ENCODE assay signal across 9 cellular contexts in the genomic region with DNA sequence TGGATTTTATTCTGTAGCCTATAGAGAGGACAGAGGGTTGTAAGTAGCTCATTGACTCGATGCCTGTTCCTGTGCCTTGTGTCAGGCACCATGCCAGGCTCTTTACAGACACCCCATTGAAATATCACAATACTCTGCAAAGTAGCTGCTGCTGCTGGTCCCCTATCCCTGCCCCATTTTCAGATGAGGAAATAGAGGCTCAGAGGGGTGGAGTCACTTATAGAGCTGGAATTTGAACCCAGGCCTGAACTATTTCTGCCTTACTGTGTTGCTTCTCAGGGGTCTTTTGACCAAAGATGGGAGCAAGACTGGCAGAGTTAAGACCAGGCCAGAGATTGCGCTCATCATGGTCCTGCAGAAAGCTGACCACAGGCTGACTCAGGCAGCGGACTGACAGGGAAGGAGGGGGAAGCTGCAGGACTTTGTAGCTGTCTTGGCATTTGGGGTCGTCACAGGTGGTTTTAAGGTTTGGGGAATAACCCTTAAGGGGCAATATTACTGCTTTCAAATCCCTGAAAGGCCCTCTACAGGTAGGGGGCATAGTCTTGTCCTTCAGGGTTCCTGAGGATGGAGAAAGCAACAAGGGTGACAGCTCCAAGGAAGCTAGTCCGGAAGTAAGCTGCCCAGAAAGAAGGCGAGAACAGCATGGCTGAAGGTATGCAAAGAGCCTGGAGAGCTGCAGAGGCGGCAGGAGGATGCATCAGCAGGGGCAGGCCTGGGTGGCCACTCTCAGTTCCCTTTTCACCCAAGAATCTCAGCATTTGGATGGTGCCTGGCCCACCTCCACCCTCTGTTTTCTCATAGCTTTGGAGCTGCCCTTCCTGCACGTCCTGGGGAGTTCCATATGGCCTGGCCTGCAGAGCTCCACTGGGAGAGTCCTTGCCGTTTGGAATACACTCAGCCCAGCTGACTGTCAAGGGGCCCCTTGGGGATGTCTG. TPM values are rescaled to one million over a fixed set of nuclear protein-coding genes. Genes with fewer than 3 reads are reported as not detected.
DNase-seq lines count a peak whose midpoint lies in the region; ATAC-seq, FAIRE-seq and TF ChIP-seq lines count a peak whose summit lies in the region.
"Had no signal": no experiment of that assay in that cellular context is flagged by ENCODE, and none has a peak within 500 bp of the region (broad histone marks: within the 10 kb centered on the region; RNA-seq: fewer than 3 reads in every experiment).

No MANE protein-coding gene starts in this region.

- H3K27me3 ChIP-seq in H1 (replicated peaks in 1 of 4; ENCODE audit: control insufficient read depth in 3 of 4, extremely low read depth in 1 of 4, insufficient read depth in 3 of 4, low read length in 3 of 4) (no peaks in the 10 kb centered on the region), psoas muscle (ENCODE audit: insufficient read depth in 3 of 3, low read length in 2 of 3) (no peaks in the 10 kb centered on the region)

- H3K4me3 ChIP-seq in H1 (ENCODE audit: extremely low read depth in 1 of 4, insufficient read depth in 2 of 4, low read depth in 3 of 4, low read length in 4 of 4): no peak overlapping the region
- peak overlapping the region; percentile 37 for H3K4me3 ChIP-seq in psoas muscle

- peaks cover 10 to 27% of the 10 kb centered on the region in 2 experiments for H4K20me1 ChIP-seq in H1 (replicated peaks in 1 of 2; ENCODE audit: control insufficient read depth in 1 of 2, insufficient read depth in 2 of 2, low read length in 2 of 2)

- H3K36me3 Mint-ChIP-seq in activated T-cell treated with anti-CD3 and anti-CD28 coated beads, Interleukin-2, amount 50 U/mL, for 72 hours (ENCODE audit: insufficient read depth in 2 of 2): peaks cover 0 to 1% of the 10 kb centered on the region in 2 donors

- no peak overlapping the region; the same call in 1 of the 2 replicates for H2BK12ac ChIP-seq in H1 (ENCODE audit: low read depth, low read length)

- TF ChIP-seq CTCF in GM10248 (IDR thresholded peaks at IDR 0.05; ENCODE audit: control extremely low read depth, extremely low read depth, low read depth, missing control alignments) (no peak), H1 (IDR thresholded peaks at IDR 0.05; ENCODE audit: control extremely low read depth in 1 of 3, insufficient read depth in 1 of 3, low read depth in 1 of 3, low read length in 3 of 3) (peak in 1 of 3 experiments; percentile 11; a peak in 2 of 4 replicates), psoas muscle (IDR thresholded peaks at IDR 0.05) (no peak)

- no peak overlapping the region for H3K4me3 Mint-ChIP-seq in activated T-cell treated with anti-CD3 and anti-CD28 coated beads, Interleukin-2, amount 50 U/mL, for 72 hours

- H3K36me3 ChIP-seq in H1 (ENCODE audit: control insufficient read depth in 2 of 4, insufficient read depth in 4 of 4, low read length in 3 of 4) (peaks cover 0 to 4% (median 0%) of the 10 kb centered on the region in 4 experiments; a peak in 1 of 8 replicates), psoas muscle (ENCODE audit: insufficient read depth in 1 of 2, low read depth in 1 of 2) (peaks cover 0 to 13% of the 10 kb centered on the region in 2 donors)

- peak overlapping the region; percentile 43; the same call in 1 of the 2 replicates for H2BK20ac ChIP-seq in H1 (ENCODE audit: low read length)

- H4K8ac ChIP-seq in H1 (ENCODE audit: extremely low read depth, insufficient read depth, low read length): no peak overlapping the region

- H3K9ac ChIP-seq in H1 (replicated peaks in 1 of 4; ENCODE audit: extremely low read depth in 1 of 4, low read depth in 3 of 4, low read length in 3 of 4): no peak overlapping the region

- H3K27ac ChIP-seq in H1 (ENCODE audit: low read depth, low read length) (no peak overlapping the region), psoas muscle (peak overlapping the region; percentile 93)

- TF ChIP-seq POLR2A in H1 (IDR thresholded peaks at IDR 0.05; ENCODE audit: control extremely low read depth in 1 of 2, low read depth in 2 of 2, low read length in 2 of 2): no peak

- H3K23ac ChIP-seq in H1 (ENCODE audit: insufficient read length): no peak overlapping the region

- H4K5ac ChIP-seq in H1 (ENCODE audit: insufficient read length, low read depth, low read length): no peak overlapping the region

- no peaks in the 10 kb centered on the region for H3K9me3 ChIP-seq in H1 (ENCODE audit: insufficient read depth in 2 of 2, low read depth in 1 of 2, low read length in 1 of 2)
- no peaks in the 10 kb centered on the region for H3K9me3 ChIP-seq in psoas muscle

- no peak overlapping the region for H3K27ac Mint-ChIP-seq in activated T-cell treated with anti-CD3 and anti-CD28 coated beads, Interleukin-2, amount 50 U/mL, for 72 hours

- no peak overlapping the region for H2AK5ac ChIP-seq in H1 (ENCODE audit: low read depth, low read length)

- 62% methylated on average over 9 of the region's 9 CpGs; no CpG with 5 or more reads in 1 of the 2 experiments for WGBS in H1 (ENCODE audit: extremely low coverage in 1 of 2, insufficient coverage in 1 of 2, insufficient read length in 1 of 2, insufficient replicate concordance in 2 of 2, low coverage in 1 of 2, low lambda C conversion rate in 2 of 2, missing lambda C conversion rate in 1 of 2), 2 experiments
- 53 to 61% (median 54%) methylated on average over 9 of the region's 9 CpGs for WGBS in psoas muscle, 3 donors

- no peak overlapping the region for H2BK5ac ChIP-seq in H1 (ENCODE audit: low read depth, low read length)

- peaks cover 21 to 46% (median 38%) of the 10 kb centered on the region in 4 experiments for H3K4me1 ChIP-seq in H1 (replicated peaks in 1 of 4; ENCODE audit: control insufficient read depth in 3 of 4, insufficient read depth in 4 of 4, low read length in 3 of 4)
- H3K4me1 ChIP-seq in psoas muscle: peaks cover 68% of the 10 kb centered on the region

- H3K79me2 ChIP-seq in H1 (ENCODE audit: control insufficient read depth in 1 of 2, insufficient read depth in 2 of 2, low read length in 2 of 2): peaks cover 24 to 72% of the 10 kb centered on the region in 2 experiments

- peak; percentile 86 for DNase-seq in GM10248 (ENCODE audit: extremely low spot score)
- DNase-seq in LHCN-M2 (ENCODE audit: low read depth): peak; percentile 52
- no peak for DNase-seq in H1 (ENCODE audit: low read depth in 1 of 2, low spot score in 2 of 2)
- no peak for DNase-seq in psoas muscle
- DNase-seq in activated T-cell treated with anti-CD3 and anti-CD28 coated beads, Interleukin-2, amount 50 U/mL, for 72 hours: no peak
- no peak for DNase-seq in RCC 7860 (ENCODE audit: low spot score)
- DNase-seq in NCI-H146 (lab: John Stamatoyannopoulos, UW): no peak

- peak overlapping the region; percentile 13 to 58; a peak in 1 of 4 replicates for H3K4me2 ChIP-seq in H1 (ENCODE audit: insufficient read depth in 1 of 2, low read depth in 2 of 2, low read length in 2 of 2)

- no peak for FAIRE-seq in H1 (lab: Jason Lieb, UNC)
- no peak for FAIRE-seq in RCC 7860 (lab: Jason Lieb, UNC)
- FAIRE-seq: frontal cortex had no signal

- H3K27me3 Mint-ChIP-seq in activated T-cell treated with anti-CD3 and anti-CD28 coated beads, Interleukin-2, amount 50 U/mL, for 72 hours (ENCODE audit: low read depth): peaks cover 11% of the 10 kb centered on the region

- no peak overlapping the region for H3K4ac ChIP-seq in H1 (replicated peaks; ENCODE audit: insufficient read length, low read depth, low read length)

- H2BK120ac ChIP-seq in H1 (replicated peaks; ENCODE audit: low read depth, low read length): no peak overlapping the region

- TF ChIP-seq EP300 in H1 (IDR thresholded peaks at IDR 0.05; ENCODE audit: borderline replicate concordance in 1 of 2, low read depth in 2 of 2, low read length in 2 of 2): no peak

- no peaks in the 10 kb centered on the region for H3K9me3 Mint-ChIP-seq in activated T-cell treated with anti-CD3 and anti-CD28 coated beads, Interleukin-2, amount 50 U/mL, for 72 hours

- peaks cover 8% of the 10 kb centered on the region for H3K4me1 Mint-ChIP-seq in activated T-cell treated with anti-CD3 and anti-CD28 coated beads, Interleukin-2, amount 50 U/mL, for 72 hours (ENCODE audit: low read depth)

- H3K18ac ChIP-seq in H1 (ENCODE audit: extremely low read depth, low read length): no peak overlapping the region

- no peak overlapping the region for H4K91ac ChIP-seq in H1 (replicated peaks; ENCODE audit: insufficient read length, low read length)

- ATAC-seq in GM21723 (IDR thresholded peaks at IDR 0.05; ENCODE audit: unreplicated experiment) (peak; percentile 81), psoas muscle (no peak)
- ATAC-seq in activated T-cell treated with anti-CD3 and anti-CD28 coated beads, Interleukin-2, amount 50 U/mL, for 72 hours (replicated peaks in 1 of 2): no peak

- no peak overlapping the region for H2BK15ac ChIP-seq in H1 (ENCODE audit: low read length)

- POLR2A ChIA-PET in GM10248 (lab: Yijun Ruan, JAX) (interaction anchor here (0.9 to 1.6 kb wide), 4 partner anchors 9 to 79 kb away, joined by 4 to 8 read pairs (median 5); a partner anchor contains a TSS), H1 (lab: Charles Lee; ENCODE audit: partially characterized antibody) (interaction anchor here (0.8 to 12.0 kb wide), 10 partner anchors 9 to 67 kb away, joined by 3 to 122 read pairs (median 7); a partner anchor contains a TSS)

- H3K56ac ChIP-seq in H1 (replicated peaks; ENCODE audit: insufficient read length, low read depth, low read length): no peak overlapping the region

- peaks cover 30% of the 10 kb centered on the region for H3K79me1 ChIP-seq in H1 (ENCODE audit: low read depth, low read length)

- TF ChIP-seq RAD21 in H1 (IDR thresholded peaks at IDR 0.05 in 1 of 2, conservative IDR thresholded peaks at IDR 0.05 in 1 of 2; ENCODE audit: low read depth in 2 of 2, low read length in 2 of 2): no peak; a peak in 1 of 4 replicates

- no peak overlapping the region for H2AFZ ChIP-seq in H1 (ENCODE audit: low read length)

- CTCF ChIA-PET in GM10248 (lab: Yijun Ruan, JAX) (interaction anchor here (0.7 to 6.5 kb wide), 16 partner anchors 10 to 72 kb away, joined by 3 to 45 read pairs (median 5); a partner anchor contains a TSS), H1 (lab: Charles Lee; ENCODE audit: partially characterized antibody) (interaction anchor here (0.5 to 32.0 kb wide), 16 partner anchors 3 to 175 kb away, joined by 3 to 571 read pairs (median 4); a partner anchor contains a TSS)

- intact Hi-C loops in psoas muscle (cut with DNase I): loop anchor here (5.0 kb wide), 3 partner anchors 33 to 48 kb away; no protein-coding TSS in a partner anchor

- H3K23me2 ChIP-seq in H1 (ENCODE audit: low read depth, low read length): peaks cover 3% of the 10 kb centered on the region; the same call in 1 of the 2 replicates

- H3K14ac ChIP-seq in H1 (ENCODE audit: insufficient read length): no peak overlapping the region

RNA-seq across cellular contexts. Expression of a gene that starts 18.3 kb away (rescaled TPM):
- 78.6 and 83.6 TPM in 2 replicates for total RNA-seq in LHCN-M2 (2014; rRNA removed)
- polyA plus RNA-seq in LHCN-M2 (2012): 139 TPM
- total RNA-seq in H1 (2021; fragmentation: NEBNext Ultra II Directional; extraction: Animal tissue kit (Norgen Biotek cat#: 25700)): 70.1 and 72.0 TPM in 2 replicates
- polyA plus RNA-seq in H1 (2011; rRNA removed): 27.0 and 37.7 TPM in 2 replicates
- polyA plus RNA-seq in H1 (2011; cell fraction: cytosol; rRNA removed): 21.2 TPM
- 50.8 TPM for polyA plus RNA-seq in H1 (2011; cell fraction: nucleus; rRNA removed)
- 28.7 to 34.5 TPM (median 31.7 TPM) in 4 replicates for polyA plus RNA-seq in H1 (2012, experiment 1 of 2)
- polyA plus RNA-seq in H1 (2012, experiment 2 of 2): 30.3 TPM
- polyA plus RNA-seq in H1 (2013, experiment 1 of 2): 30.1 TPM
- polyA plus RNA-seq in H1 (2013, experiment 2 of 2): 32.9 TPM
- polyA minus RNA-seq in H1 (2011; rRNA and poly(A)+ RNA removed): 41.4 and 47.8 TPM in 2 replicates
- polyA minus RNA-seq in H1 (2011; cell fraction: cytosol; rRNA and poly(A)+ RNA removed): 32.1 TPM
- 37.9 TPM for polyA minus RNA-seq in H1 (2011; cell fraction: nucleus; rRNA and poly(A)+ RNA removed)
- total RNA-seq in psoas muscle: 10 to 100 TPM; 30.1 to 40.2 (median 36.6) TPM
- polyA plus RNA-seq in psoas muscle: 10 to 100 TPM; 11.0 to 22.5 (median 13.2) TPM
- 1 to 10 TPM; 3.4 to 3.5 TPM for total RNA-seq in activated T-cell treated with anti-CD3 and anti-CD28 coated beads, Interleukin-2, amount 50 U/mL, for 72 hours

RNA-seq across cellular contexts. Expression of a gene that starts 40.1 kb away (rescaled TPM):
- total RNA-seq in LHCN-M2 (2014; rRNA removed): 2,061 and 2,574 TPM in 2 replicates
- 3,886 TPM for polyA plus RNA-seq in LHCN-M2 (2012)
- 2,548 and 2,599 TPM in 2 replicates for total RNA-seq in H1 (2021; fragmentation: NEBNext Ultra II Directional; extraction: Animal tissue kit (Norgen Biotek cat#: 25700))
- 5,579 and 6,423 TPM in 2 replicates for polyA plus RNA-seq in H1 (2011; rRNA removed)
- polyA plus RNA-seq in H1 (2011; cell fraction: cytosol; rRNA removed): 6,153 TPM
- polyA plus RNA-seq in H1 (2011; cell fraction: nucleus; rRNA removed): 2,076 TPM
- polyA plus RNA-seq in H1 (2012, experiment 1 of 2): 3,315 to 4,827 TPM (median 4,072 TPM) in 4 replicates
- 7,349 TPM for polyA plus RNA-seq in H1 (2012, experiment 2 of 2)
- 3,849 TPM for polyA plus RNA-seq in H1 (2013, experiment 1 of 2)
- 4,074 TPM for polyA plus RNA-seq in H1 (2013, experiment 2 of 2)
- 913 and 940 TPM in 2 replicates for polyA minus RNA-seq in H1 (2011; rRNA and poly(A)+ RNA removed)
- polyA minus RNA-seq in H1 (2011; cell fraction: cytosol; rRNA and poly(A)+ RNA removed): 455 TPM
- 375 TPM for polyA minus RNA-seq in H1 (2011; cell fraction: nucleus; rRNA and poly(A)+ RNA removed)
- total RNA-seq in psoas muscle: 1,000 to 10,000 TPM in 3 of 4 donors, 100 to 1,000 TPM in 1; 977 to 1,443 (median 1,285) TPM
- 1,000 to 10,000 TPM; 1,999 to 3,049 (median 2,406) TPM for polyA plus RNA-seq in psoas muscle
- total RNA-seq in activated T-cell treated with anti-CD3 and anti-CD28 coated beads, Interleukin-2, amount 50 U/mL, for 72 hours: 1,000 to 10,000 TPM; 2,954 to 3,917 TPM

Comparison
In these comparisons a context has a peak if more than half of its experiments do, and no peak if none do; other contexts are left out.
1. DNase-seq: peak in GM10248 (single experiment) and LHCN-M2 (single experiment); none in H1 (0 of 2), psoas muscle (0 of 2), activated T-cell treated with anti-CD3 and anti-CD28 coated beads, Interleukin-2, amount 50 U/mL, for 72 hours (0 of 2), RCC 7860 (single experiment) and NCI-H146 (single experiment).
2. RNA of a gene that starts 18.3 kb away (total RNA-seq): 78.6 to 83.6 TPM in LHCN-M2, 70.1 to 72.0 TPM in H1 and 30.1 to 40.2 TPM in psoas muscle; 3.4 to 3.5 TPM in activated T-cell treated with anti-CD3 and anti-CD28 coated beads, Interleukin-2, amount 50 U/mL, for 72 hours; every median in the first group is over 4 times any median in the second.